ENCODE assay signal across 15 cellular contexts in genomic region chr6:169849396-169849795, GRCh38.
"Had no signal": no experiment of that assay in that cellular context is flagged by ENCODE, and none has a peak within 500 bp of the region (broad histone marks: within the 10 kb centered on the region; RNA-seq: fewer than 3 reads in every experiment).

No MANE protein-coding gene starts in this region.

- H3K4me1 ChIP-seq: psoas muscle had no signal

- H3K9me3 Mint-ChIP-seq: effector memory CD8-positive, alpha-beta T cell had no signal

- H3K27ac Mint-ChIP-seq: activated naive CD4-positive, alpha-beta T cell treated with anti-CD3 and anti-CD28 coated beads, Interleukin-2, amount 50 U/mL, for 72 hours; effector memory CD8-positive, alpha-beta T cell had no signal

- H3K9me3 ChIP-seq: psoas muscle, thoracic aorta had no signal

- H3K36me3 ChIP-seq: thoracic aorta had no signal

- H3K4me3 ChIP-seq: psoas muscle, thoracic aorta had no signal

- H3K4me3 Mint-ChIP-seq: effector memory CD8-positive, alpha-beta T cell had no signal

- DNase-seq: activated CD4-positive, alpha-beta T cell treated with anti-CD3 and anti-CD28 coated beads, Interleukin-2, amount 50 U/mL, for 1 hour; activated CD4-positive, CD25-positive, alpha-beta regulatory T cell treated with anti-CD3 and anti-CD28 coated beads, Interleukin-2, amount 50 U/mL, for 72 hours; activated gamma-delta T cell; dermis blood vessel endothelial cell; effector memory CD8-positive, alpha-beta T cell; hippocampal formation; left colon; mammary epithelial cell; psoas muscle; small intestine; stimulated activated CD4-positive, alpha-beta T cell treated with anti-CD3 and anti-CD28 coated beads, Interleukin-4, amount 100 ng/mL, for 1 hour; T1000 had no signal

- H3K36me3 Mint-ChIP-seq: activated naive CD4-positive, alpha-beta T cell treated with anti-CD3 and anti-CD28 coated beads, Interleukin-2, amount 50 U/mL, for 72 hours had no signal

- H3K27ac ChIP-seq: psoas muscle, thoracic aorta had no signal

- ATAC-seq: activated naive CD4-positive, alpha-beta T cell treated with anti-CD3 and anti-CD28 coated beads, Interleukin-2, amount 50 U/mL, for 72 hours; effector memory CD8-positive, alpha-beta T cell; left colon; psoas muscle; right cardiac atrium had no signal
